Comparison of ENCODE assay signal across 1 cellular context in the genomic region with DNA sequence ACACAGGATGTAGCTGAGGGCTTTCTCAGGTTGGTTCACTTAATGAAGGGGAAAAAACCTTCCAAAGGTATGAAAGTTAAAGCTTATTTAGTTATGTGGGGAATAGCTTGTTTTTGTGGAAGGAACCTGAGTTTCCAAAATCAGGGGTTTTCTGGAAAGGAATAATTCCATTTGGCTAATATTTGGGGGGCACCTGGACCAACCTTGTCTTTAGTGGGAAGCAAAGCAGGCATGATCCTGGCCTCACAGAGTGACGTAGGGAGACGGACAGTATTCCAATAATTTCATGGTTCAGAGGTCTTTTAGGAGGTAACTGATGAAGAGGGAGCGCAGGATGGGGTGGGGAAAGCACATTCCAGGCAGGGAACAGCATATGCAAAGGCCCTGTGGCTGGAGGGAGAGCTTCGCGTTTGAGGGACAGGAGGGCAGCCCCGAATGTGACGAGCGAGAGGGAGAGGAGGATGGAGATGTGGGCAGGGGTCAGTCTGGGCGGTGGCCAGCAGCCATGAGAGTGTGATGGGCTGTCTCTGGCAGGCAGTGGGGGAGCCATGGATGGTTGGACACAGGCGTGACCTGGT.
TF ChIP-seq lines count a peak whose summit lies in the region.

No MANE protein-coding gene starts in this region.

TF ChIP-seq in HepG2, 621 proteins besides CTCF, POLR2A, EP300 and RAD21 (continued from another document):
- TF ChIP-seq SPEN (CRISPR knock-in tag; IDR thresholded peaks at IDR 0.05; ENCODE audit: low read depth) = no peak
- TF ChIP-seq KAT2B (IDR thresholded peaks at IDR 0.05; ENCODE audit: borderline replicate concordance, low read depth, low read length) = no peak
